In the genomic region with DNA sequence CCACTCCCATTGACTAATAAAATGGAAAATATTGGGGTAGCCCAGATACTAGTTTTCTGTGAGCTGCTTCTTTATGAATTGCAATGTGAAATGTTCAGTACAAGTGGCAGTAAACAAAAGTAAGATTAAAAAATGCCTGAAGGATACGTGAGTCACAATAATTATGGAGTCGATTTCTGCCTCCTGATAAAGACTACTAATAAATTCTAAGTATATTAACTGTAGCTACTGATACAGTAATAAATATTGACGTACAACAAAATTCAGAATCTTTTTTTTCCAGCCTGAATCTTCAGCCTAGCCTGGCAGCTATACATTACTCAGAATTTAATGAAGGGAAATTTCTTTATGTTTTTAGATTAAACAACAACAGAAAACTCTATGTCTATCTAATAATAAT, we compare ENCODE assay signal across 24 cellular contexts.
"Had no signal": no experiment of that assay in that cellular context is flagged by ENCODE, and none has a peak within 500 bp of the region (broad histone marks: within the 10 kb centered on the region; RNA-seq: fewer than 3 reads in every experiment).

No MANE protein-coding gene starts in this region.

- FAIRE-seq: urothelium cell line had no signal

- DNase-seq: stimulated activated CD4-positive, alpha-beta T cell treated with anti-CD3 and anti-CD28 coated beads, Interleukin-2, amount 100 ng/mL, for 48 hours; stimulated activated CD4-positive, alpha-beta T cell treated with anti-CD3 and anti-CD28 coated beads, Interleukin-4, amount 100 ng/mL, for 1 hour; stimulated activated CD4-positive, alpha-beta T cell treated with anti-CD3 and anti-CD28 coated beads, Interleukin-4, amount 100 ng/mL, for 24 hours; stimulated activated CD4-positive, alpha-beta T cell treated with anti-CD3 and anti-CD28 coated beads, Interleukin-4, amount 100 ng/mL, for 4 hours; stimulated activated CD8-positive, alpha-beta memory T cell treated with anti-CD3 and anti-CD28 coated beads, Interleukin-4, amount 100 ng/mL, for 48 hours; stimulated activated naive B cell treated with anti-CD40 and anti-IgM and Interleukin-4, amounts not matched to agents 10 μg/mL and 1 μg/mL and 100 μg/mL, for 72 hours; stimulated activated naive CD4-positive, alpha-beta T cell; stimulated activated naive CD4-positive, alpha-beta T cell treated with Interleukin-2 at 50 U/mL for 16 hours; stimulated activated naive CD8-positive, alpha-beta T cell treated with anti-CD3 and anti-CD28 coated beads, Interleukin-15, amount 100 ng/mL, for 72 hours; stimulated activated naive CD8-positive, alpha-beta T cell treated with anti-CD3 and anti-CD28 coated beads, Interleukin-15, Interleukin-2, amounts not matched to agents 100 U/mL and 50 U/mL, for 24 hours; stomach; substantia nigra; testis; tibial artery; transverse colon; trophoblast cell; upper lobe of left lung; upper lobe of right lung; uterus had no signal

- H3K4me1 ChIP-seq: stomach, testis, tibial artery, tibial nerve, transverse colon, upper lobe of left lung, upper lobe of right lung, uterus, vagina had no signal

- H3K27me3 ChIP-seq: stomach, suprapubic skin, testis, tibial artery, tibial nerve, transverse colon, upper lobe of left lung, upper lobe of right lung, uterus, vagina had no signal

- H3K36me3 ChIP-seq: stomach, suprapubic skin, thoracic aorta, tibial artery, tibial nerve, transverse colon, upper lobe of left lung, upper lobe of right lung, uterus, vagina had no signal

- H3K9me3 ChIP-seq: stomach, suprapubic skin, testis, thoracic aorta, tibial artery, tibial nerve, transverse colon, upper lobe of left lung, upper lobe of right lung, uterus, vagina had no signal

- H3K27ac ChIP-seq: stomach, suprapubic skin, testis, thoracic aorta, tibial artery, tibial nerve, transverse colon, upper lobe of left lung, upper lobe of right lung, uterus, vagina had no signal

- H3K4me3 ChIP-seq: stomach, suprapubic skin, testis, thoracic aorta, tibial artery, tibial nerve, transverse colon, upper lobe of left lung, upper lobe of right lung, uterus, vagina had no signal
